In the genomic region with DNA sequence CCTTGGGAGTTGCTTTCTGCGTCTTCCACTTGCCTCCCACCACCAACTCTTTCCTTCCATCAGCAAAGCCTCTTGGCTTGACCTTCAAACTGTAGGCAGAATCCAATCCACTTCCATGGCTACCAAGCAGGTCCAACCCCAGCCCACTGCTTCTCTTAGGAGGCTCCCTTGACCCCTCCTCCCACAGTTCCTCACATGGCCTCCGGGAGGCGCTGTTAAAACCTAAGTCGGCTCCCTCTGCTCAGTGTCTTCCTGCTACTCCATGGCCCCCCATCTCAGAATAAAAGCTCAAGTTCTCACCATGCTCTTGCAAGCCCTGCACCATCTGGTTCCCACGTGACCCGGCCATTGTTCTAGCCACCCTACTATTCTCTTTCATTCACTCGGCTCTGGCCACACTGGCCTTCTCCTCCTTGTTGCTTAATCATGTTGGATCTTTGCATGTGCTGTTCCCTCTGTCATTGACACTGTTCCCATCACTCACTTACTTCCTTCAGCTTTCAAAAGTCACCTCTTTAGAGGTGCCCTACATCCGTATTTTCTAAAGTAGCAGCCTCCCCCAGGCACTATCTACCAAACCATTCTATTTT, we compare ENCODE assay signal across 23 cellular contexts. TPM values are rescaled to one million over a fixed set of nuclear protein-coding genes. Genes with fewer than 3 reads are reported as not detected.
DNase-seq lines count a peak whose midpoint lies in the region; ATAC-seq and TF ChIP-seq lines count a peak whose summit lies in the region.
"Had no signal": no experiment of that assay in that cellular context is flagged by ENCODE, and none has a peak within 500 bp of the region (broad histone marks: within the 10 kb centered on the region; RNA-seq: fewer than 3 reads in every experiment).

No MANE protein-coding gene starts in this region.

- H3K4me2 ChIP-seq in DND-41 (ENCODE audit: insufficient read depth, low read length) = no peak overlapping the region
- H3K4me2 ChIP-seq in PC-3 (ENCODE audit: low read length) = no peak overlapping the region
- H3K4me2 ChIP-seq: BLaER1 treated with 17β-estradiol and CSF1 and Interleukin-3, amounts not matched to agents 10 nM and 100 nM had no signal

- H3K27ac ChIP-seq in DND-41 (ENCODE audit: low read length) (no peak overlapping the region), PC-3 (ENCODE audit: low read length) (no peak overlapping the region)
- H3K27ac ChIP-seq: BLaER1 treated with 17β-estradiol and CSF1 and Interleukin-3, amounts not matched to agents 10 nM and 100 nM; coronary artery; VCaP had no signal

- POLR2A ChIA-PET in PC-3 (lab: Charles Lee; ENCODE audit: unreplicated experiment) = no interaction called here

- TF ChIP-seq CTCF in DND-41 (IDR thresholded peaks at IDR 0.05; ENCODE audit: borderline replicate concordance, extremely low read depth, low read length, poor library complexity, severe bottlenecking) = peak; percentile 55
- TF ChIP-seq CTCF in PC-3 (conservative IDR thresholded peaks at IDR 0.05; ENCODE audit: low read depth, low read length) = peak; percentile 56; the same call in 1 of the 2 replicates
- TF ChIP-seq CTCF in neural crest cell (conservative IDR thresholded peaks at IDR 0.05) = peak; percentile 41

- no TSS peak for BruUV-seq in PC-3 (replicated peaks; lab: Mats Ljungman, UMichigan)

- H3K9me3 ChIP-seq in DND-41 (ENCODE audit: insufficient read depth, low read length, severe bottlenecking) (no peaks in the 10 kb centered on the region), PC-3 (ENCODE audit: low read length) (no peaks in the 10 kb centered on the region)
- H3K9me3 ChIP-seq: HAP-1 had no signal

- H3K27me3 ChIP-seq in DND-41 (ENCODE audit: insufficient read depth, low read length, poor library complexity) (no peaks in the 10 kb centered on the region), H7 (ENCODE audit: control insufficient read depth, insufficient read depth, low read length) (no peaks in the 10 kb centered on the region), PC-3 (ENCODE audit: low read length) (peaks cover 35% of the 10 kb centered on the region)
- H3K27me3 ChIP-seq: BLaER1 treated with 17β-estradiol and CSF1 and Interleukin-3, amounts not matched to agents 10 nM and 100 nM had no signal

- H3K9me2 ChIP-seq in PC-3 (replicated peaks; ENCODE audit: low read length) = no peaks in the 10 kb centered on the region

- H4K20me1 ChIP-seq in DND-41 (ENCODE audit: insufficient read depth, low read length) (no peaks in the 10 kb centered on the region), PC-3 (ENCODE audit: low read length) (no peaks in the 10 kb centered on the region)
- H4K20me1 ChIP-seq: BLaER1 treated with 17β-estradiol and CSF1 and Interleukin-3, amounts not matched to agents 10 nM and 100 nM had no signal

- no peaks in the 10 kb centered on the region for H3K4me1 ChIP-seq in DND-41 (ENCODE audit: insufficient read depth, low read length)
- no peaks in the 10 kb centered on the region for H3K4me1 ChIP-seq in PC-3 (ENCODE audit: insufficient read depth, low read length)
- H3K4me1 ChIP-seq: HAP-1 had no signal

- H3K36me3 Mint-ChIP-seq in neural crest cell (ENCODE audit: low read depth) = no peaks in the 10 kb centered on the region
- H3K36me3 Mint-ChIP-seq in activated T-cell treated with anti-CD3 and anti-CD28 coated beads, Interleukin-2, amount 50 U/mL, for 24 hours (ENCODE audit: low read depth) = no peaks in the 10 kb centered on the region

- no peak overlapping the region for H3K9ac ChIP-seq in DND-41 (ENCODE audit: low read depth, low read length)
- no peak overlapping the region for H3K9ac ChIP-seq in PC-3 (ENCODE audit: low read length)
- H3K9ac ChIP-seq: BLaER1 treated with 17β-estradiol and CSF1 and Interleukin-3, amounts not matched to agents 10 nM and 100 nM had no signal

- CTCF ChIA-PET in PC-3 (lab: Charles Lee) = interaction anchor here (0.5 kb wide), 2 partner anchors 131 to 145 kb away, joined by 4 to 7 read pairs; no protein-coding TSS in a partner anchor

- no peak overlapping the region for H3K27ac Mint-ChIP-seq in neural crest cell (ENCODE audit: unreplicated experiment)
- no peak overlapping the region for H3K27ac Mint-ChIP-seq in activated T-cell treated with anti-CD3 and anti-CD28 coated beads, Interleukin-2, amount 50 U/mL, for 24 hours
- H3K27ac Mint-ChIP-seq: activated naive CD8-positive, alpha-beta T cell; activated T-helper 1 cell treated with anti-CD3 and anti-CD28 coated beads, Interleukin-12 subunit alpha, Interleukin-12 subunit beta, Interleukin-2, Interleukin-4 antibody, amounts not matched to agents 30 ng/mL and 10 ng/mL and 1 ng/mL, durations not matched to agents 14 hours and 24 hours and 36 hours; nephron had no signal

- peaks cover 50% of the 10 kb centered on the region for H3K27me3 Mint-ChIP-seq in neural crest cell (ENCODE audit: low read depth)
- peaks cover 19% of the 10 kb centered on the region for H3K27me3 Mint-ChIP-seq in activated T-cell treated with anti-CD3 and anti-CD28 coated beads, Interleukin-2, amount 50 U/mL, for 24 hours

- no peaks in the 10 kb centered on the region for H3K4me1 Mint-ChIP-seq in neural crest cell
- H3K4me1 Mint-ChIP-seq in activated T-cell treated with anti-CD3 and anti-CD28 coated beads, Interleukin-2, amount 50 U/mL, for 24 hours (ENCODE audit: low read depth) = no peaks in the 10 kb centered on the region
- H3K4me1 Mint-ChIP-seq: nephron had no signal

- intact Hi-C loops in PC-3 (cut with micrococcal nuclease) = no loop called here

- no peak for DNase-seq in DND-41
- DNase-seq in H7 = peak; percentile 71
- DNase-seq in PC-3 = no peak
- no peak for DNase-seq in neural crest cell (ENCODE audit: low read depth, low spot score)
- DNase-seq in NCI-H526 (lab: John Stamatoyannopoulos, UW) = no peak
- no peak for DNase-seq in activated T-cell treated with anti-CD3 and anti-CD28 coated beads, Interleukin-2, amount 50 U/mL, for 24 hours
- no peak for DNase-seq in activated CD4-positive, alpha-beta T cell treated with anti-CD3 and anti-CD28 coated beads, Interleukin-2, amount 50 U/mL, for 4 hours
- DNase-seq: activated CD8-positive, alpha-beta memory T cell treated with anti-CD3 and anti-CD28 coated beads for 24 hours; foreskin fibroblast; Kasumi-1; kidney glomerular epithelial cell; NK-92 treated with Interleukin-12 subunit alpha and Interleukin-12 subunit beta, amount 100 ng/mL, for 24 hours had no signal

- H2AFZ ChIP-seq in DND-41 (ENCODE audit: low read depth, low read length) (no peak overlapping the region), PC-3 (ENCODE audit: low read length) (no peak overlapping the region)

- H3K9me3 Mint-ChIP-seq in neural crest cell = no peaks in the 10 kb centered on the region
- H3K9me3 Mint-ChIP-seq in activated T-cell treated with anti-CD3 and anti-CD28 coated beads, Interleukin-2, amount 50 U/mL, for 24 hours = peaks cover 8% of the 10 kb centered on the region

- no peak overlapping the region for H3K4me3 Mint-ChIP-seq in neural crest cell
- H3K4me3 Mint-ChIP-seq in activated T-cell treated with anti-CD3 and anti-CD28 coated beads, Interleukin-2, amount 50 U/mL, for 24 hours = no peak overlapping the region
- H3K4me3 Mint-ChIP-seq: activated naive CD8-positive, alpha-beta T cell; activated T-helper 1 cell treated with anti-CD3 and anti-CD28 coated beads, Interleukin-12 subunit alpha, Interleukin-12 subunit beta, Interleukin-2, Interleukin-4 antibody, amounts not matched to agents 30 ng/mL and 10 ng/mL and 1 ng/mL, durations not matched to agents 14 hours and 24 hours and 36 hours; nephron had no signal

- H3K36me3 ChIP-seq in DND-41 (ENCODE audit: insufficient read depth, low read length) = no peaks in the 10 kb centered on the region
- H3K36me3 ChIP-seq in H7 (replicated peaks; ENCODE audit: control insufficient read depth, insufficient read depth, low read length) = no peaks in the 10 kb centered on the region
- no peaks in the 10 kb centered on the region for H3K36me3 ChIP-seq in PC-3 (ENCODE audit: low read depth, low read length)
- H3K36me3 ChIP-seq: BLaER1 treated with 17β-estradiol and CSF1 and Interleukin-3, amounts not matched to agents 10 nM and 100 nM; HAP-1 had no signal

- H3F3A ChIP-seq in PC-3 (ENCODE audit: low read length, unreplicated experiment) = no peaks in the 10 kb centered on the region

- ATAC-seq in DND-41 (ENCODE audit: insufficient read depth, low read depth) (no peak), PC-3 (no peak)
- ATAC-seq: Right ventricle myocardium inferior had no signal

- H3K79me2 ChIP-seq in DND-41 (ENCODE audit: insufficient read depth, low read length) (no peaks in the 10 kb centered on the region), PC-3 (ENCODE audit: low read length) (no peaks in the 10 kb centered on the region)

- H3K4me3 ChIP-seq in DND-41 (ENCODE audit: low read depth in 1 of 2, low read length in 2 of 2) (no peak overlapping the region), H7 (ENCODE audit: insufficient read depth, low read depth, low read length) (no peak overlapping the region), PC-3 (ENCODE audit: low read length) (no peak overlapping the region)
- H3K4me3 ChIP-seq: BLaER1 treated with 17β-estradiol and CSF1 and Interleukin-3, amounts not matched to agents 10 nM and 100 nM; coronary artery; HAP-1 had no signal

RNA-seq across cellular contexts. Expression of gene IZUMO2, which starts 7.5 kb away (rescaled TPM):
- not detected in 2 replicates for total RNA-seq in H7 (2014; rRNA removed; shearing (Covaris generic))
- total RNA-seq in PC-3 (2014; rRNA removed) = not detected in 2 replicates
- not detected in 2 replicates for total RNA-seq in neural crest cell
- total RNA-seq: activated T-helper 1 cell treated with anti-CD3 and anti-CD28 coated beads, Interleukin-12 subunit alpha, Interleukin-12 subunit beta, Interleukin-2, Interleukin-4 antibody, amounts not matched to agents 30 ng/mL and 10 ng/mL and 1 ng/mL, durations not matched to agents 14 hours and 24 hours and 36 hours; endothelial cell of umbilical vein; mesenteric fat pad; Right ventricle myocardium inferior; T-helper 1 cell treated with Interleukin-12 subunit alpha and Interleukin-12 subunit beta and Interleukin-4 antibody, amounts not matched to agents 30 ng/mL and 1 ng/mL, for 36 hours had no signal

RNA-seq across cellular contexts. Expression of gene MYH14, which starts 47.8 kb away (rescaled TPM):
- total RNA-seq in H7 (2014; rRNA removed; shearing (Covaris generic)) = 4.1 and 6.1 TPM in 2 replicates
- total RNA-seq in PC-3 (2014; rRNA removed) = 20.2 and 28.5 TPM in 2 replicates
- 4.0 and 4.7 TPM in 2 replicates for total RNA-seq in neural crest cell
- total RNA-seq: activated T-helper 1 cell treated with anti-CD3 and anti-CD28 coated beads, Interleukin-12 subunit alpha, Interleukin-12 subunit beta, Interleukin-2, Interleukin-4 antibody, amounts not matched to agents 30 ng/mL and 10 ng/mL and 1 ng/mL, durations not matched to agents 14 hours and 24 hours and 36 hours; T-helper 1 cell treated with Interleukin-12 subunit alpha and Interleukin-12 subunit beta and Interleukin-4 antibody, amounts not matched to agents 30 ng/mL and 1 ng/mL, for 36 hours had no signal
